ENCODE assay signal across 9 cellular contexts in the genomic region with DNA sequence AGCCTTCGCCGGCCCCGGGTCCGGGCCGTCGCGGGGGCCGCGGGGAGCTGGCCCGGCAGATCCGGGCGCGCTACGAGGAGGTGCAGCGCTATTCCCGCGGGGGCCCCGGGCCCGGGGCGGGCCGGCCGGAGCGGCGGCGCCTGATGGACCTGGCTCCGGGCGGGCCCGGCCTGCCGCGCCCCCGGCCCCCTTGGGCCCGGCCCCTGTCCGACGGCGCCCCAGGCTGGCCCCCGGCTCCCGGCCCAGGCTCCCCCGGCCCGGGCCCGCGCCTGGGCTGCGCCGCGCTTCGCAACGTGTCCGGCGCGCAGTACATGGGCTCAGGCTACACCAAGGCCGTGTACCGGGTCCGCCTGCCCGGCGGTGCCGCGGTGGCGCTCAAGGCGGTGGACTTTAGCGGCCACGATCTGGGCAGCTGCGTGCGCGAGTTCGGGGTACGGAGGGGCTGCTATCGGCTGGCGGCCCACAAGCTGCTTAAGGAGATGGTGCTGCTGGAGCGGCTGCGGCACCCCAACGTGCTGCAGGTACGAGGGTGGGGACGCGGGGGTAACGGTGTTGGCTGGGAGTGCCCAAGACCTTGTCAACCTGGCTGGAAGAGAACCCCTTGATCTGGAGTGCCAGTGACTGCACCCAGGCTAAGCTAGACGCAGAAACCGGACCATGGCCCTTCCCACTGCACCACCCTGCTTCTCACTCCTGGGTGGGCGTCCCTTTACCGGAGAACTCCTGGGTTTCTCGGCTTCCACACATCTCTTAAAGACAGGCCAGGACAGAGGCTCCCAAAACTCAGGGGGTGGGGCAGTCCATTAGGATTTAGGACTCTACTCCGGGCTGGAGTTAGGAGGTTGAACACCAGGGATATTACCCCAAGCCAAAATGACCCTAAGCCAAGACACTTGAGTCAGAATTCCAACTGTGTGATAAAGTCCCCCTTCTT. TPM values are rescaled to one million over a fixed set of nuclear protein-coding genes. Genes with fewer than 3 reads are reported as not detected.
A peak's percentile ranks its signal among the peaks of the same experiment; 100 is the strongest.
DNase-seq lines count a peak whose midpoint lies in the region; ATAC-seq and TF ChIP-seq lines count a peak whose summit lies in the region.
"Had no signal": no experiment of that assay in that cellular context is flagged by ENCODE, and none has a peak within 500 bp of the region (broad histone marks: within the 10 kb centered on the region; RNA-seq: fewer than 3 reads in every experiment).

No MANE protein-coding gene starts in this region.

- peak; percentile 17 to 24 for ATAC-seq in naive thymus-derived CD8-positive, alpha-beta T cell
- ATAC-seq in GM19467 (IDR thresholded peaks at IDR 0.05; ENCODE audit: unreplicated experiment): no peak
- ATAC-seq in HG03520 (IDR thresholded peaks at IDR 0.05; ENCODE audit: unreplicated experiment): no peak
- no peak for ATAC-seq in GM18517 (IDR thresholded peaks at IDR 0.05; ENCODE audit: unreplicated experiment)

- H3K4me1 Mint-ChIP-seq in endothelial cell (ENCODE audit: unreplicated experiment): peaks cover 15% of the 10 kb centered on the region
- peaks cover 3 to 13% (median 8%) of the 10 kb centered on the region in 4 donors for H3K4me1 Mint-ChIP-seq in naive thymus-derived CD8-positive, alpha-beta T cell

- DNase-seq in DMS 273 (lab: John Stamatoyannopoulos, UW; ENCODE audit: unreplicated experiment) (peak; percentile 60), DMS 273 treated with DMSO at 0.1 percent for 48 hours (lab: John Stamatoyannopoulos, UW) (no peak), NCI-H774 (lab: John Stamatoyannopoulos, UW) (peak; percentile 7), endothelial cell (ENCODE audit: low spot score) (peak; percentile 39)
- DNase-seq in naive thymus-derived CD8-positive, alpha-beta T cell: no peak

- peaks cover 24% of the 10 kb centered on the region for H3K27me3 Mint-ChIP-seq in endothelial cell (ENCODE audit: unreplicated experiment)
- H3K27me3 Mint-ChIP-seq in naive thymus-derived CD8-positive, alpha-beta T cell: peaks cover 20 to 62% (median 41%) of the 10 kb centered on the region in 5 donors

- peak overlapping the region; percentile 85 for H3K4me3 Mint-ChIP-seq in endothelial cell (ENCODE audit: unreplicated experiment)
- H3K4me3 Mint-ChIP-seq in naive thymus-derived CD8-positive, alpha-beta T cell: peak overlapping the region; percentile 42 to 82 (median 62)

- H3K9me3 Mint-ChIP-seq in endothelial cell (ENCODE audit: unreplicated experiment): no peaks in the 10 kb centered on the region
- no peaks in the 10 kb centered on the region for H3K9me3 Mint-ChIP-seq in naive thymus-derived CD8-positive, alpha-beta T cell

- no peak for TF ChIP-seq CTCF in endothelial cell (IDR thresholded peaks at IDR 0.05; ENCODE audit: unreplicated experiment)

- no peak overlapping the region for H3K27ac Mint-ChIP-seq in endothelial cell (ENCODE audit: unreplicated experiment)
- no peak overlapping the region for H3K27ac Mint-ChIP-seq in naive thymus-derived CD8-positive, alpha-beta T cell

- no peaks in the 10 kb centered on the region for H3K36me3 Mint-ChIP-seq in endothelial cell (ENCODE audit: low read depth, unreplicated experiment)
- H3K36me3 Mint-ChIP-seq in naive thymus-derived CD8-positive, alpha-beta T cell: no peaks in the 10 kb centered on the region

- POLR2A ChIA-PET in naive thymus-derived CD8-positive, alpha-beta T cell (lab: Charles Lee): no interaction called here

RNA-seq across cellular contexts. Expression of a gene that starts 0.8 kb away (rescaled TPM):
- 9.6 TPM for total RNA-seq in endothelial cell (ENCODE audit: unreplicated experiment)
- not detected for total RNA-seq in naive thymus-derived CD8-positive, alpha-beta T cell
- not detected for polyA plus RNA-seq in naive thymus-derived CD8-positive, alpha-beta T cell
- total RNA-seq: T-helper 1 cell treated with Interleukin-12 subunit alpha and Interleukin-12 subunit beta and Interleukin-4 antibody, amounts not matched to agents 30 ng/mL and 1 ng/mL, for 36 hours had no signal

Comparison
In these comparisons a context has a peak if more than half of its experiments do, and no peak if none do; other contexts are left out.
1. DNase-seq: peak in DMS 273 (single experiment), NCI-H774 (single experiment) and endothelial cell (single experiment); none in DMS 273 treated with DMSO at 0.1 percent for 48 hours (single experiment) and naive thymus-derived CD8-positive, alpha-beta T cell (0 of 10).
2. ATAC-seq: peak in naive thymus-derived CD8-positive, alpha-beta T cell (2 of 2); none in GM19467 (single experiment), HG03520 (single experiment) and GM18517 (single experiment).
3. RNA of a gene that starts 0.8 kb away (total RNA-seq): 9.6 TPM in endothelial cell (single experiment); not detected in naive thymus-derived CD8-positive, alpha-beta T cell; every median in the first group is over 10 times any median in the second.